Comparison of ENCODE assay signal across 25 cellular contexts in the genomic region with DNA sequence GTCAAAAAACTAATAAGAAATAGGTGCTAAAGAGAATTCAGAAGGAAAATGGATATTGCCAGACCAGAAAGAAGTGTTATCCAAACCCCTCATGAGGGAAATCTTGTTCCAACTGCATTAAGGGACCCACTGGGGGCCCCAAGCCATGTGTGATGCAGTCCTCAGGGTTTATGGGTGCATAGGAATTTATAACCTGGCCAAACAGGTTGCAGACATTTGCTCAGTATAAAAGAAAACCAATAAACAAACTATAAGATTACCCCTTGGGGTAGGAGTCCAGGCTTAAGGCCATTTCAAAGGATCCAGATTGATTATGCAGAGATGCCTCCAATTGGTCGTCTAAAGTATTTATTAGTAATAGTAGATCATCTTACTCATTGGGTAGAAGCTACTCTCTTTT.
A peak's percentile ranks its signal among the peaks of the same experiment; 100 is the strongest.
DNase-seq lines count a peak whose midpoint lies in the region; ATAC-seq and TF ChIP-seq lines count a peak whose summit lies in the region.
"Had no signal": no experiment of that assay in that cellular context is flagged by ENCODE, and none has a peak within 500 bp of the region (broad histone marks: within the 10 kb centered on the region; RNA-seq: fewer than 3 reads in every experiment).

No MANE protein-coding gene starts in this region.

- TF ChIP-seq POLR2A in esophagus muscularis mucosa (IDR thresholded peaks at IDR 0.05; ENCODE audit: low read depth) = no peak
- no peak for TF ChIP-seq POLR2A in transverse colon (IDR thresholded peaks at IDR 0.05)

- H3K27me3 ChIP-seq in esophagus muscularis mucosa = no peaks in the 10 kb centered on the region
- H3K27me3 ChIP-seq in trophoblast cell (ENCODE audit: insufficient read depth, low read length) = no peaks in the 10 kb centered on the region
- no peaks in the 10 kb centered on the region for H3K27me3 ChIP-seq in transverse colon
- peaks cover 0 to 3% (median 0%) of the 10 kb centered on the region in 3 donors for H3K27me3 ChIP-seq in psoas muscle (ENCODE audit: insufficient read depth in 3 of 3, low read length in 2 of 3)
- H3K27me3 ChIP-seq: BE2C, BLaER1 had no signal

- H2BK120ac ChIP-seq in trophoblast cell (ENCODE audit: insufficient read depth, low read length, poor library complexity) = no peak overlapping the region

- H4K12ac ChIP-seq in trophoblast cell (ENCODE audit: low read depth, low read length) = no peak overlapping the region

- no peak overlapping the region for H3K23ac ChIP-seq in trophoblast cell (ENCODE audit: low read length)

- H3K4me2 ChIP-seq in trophoblast cell (ENCODE audit: low read length) = no peak overlapping the region
- H3K4me2 ChIP-seq: BLaER1 had no signal

- no peak overlapping the region for H4K8ac ChIP-seq in trophoblast cell (ENCODE audit: low read depth, low read length)

- no peak overlapping the region for H3K18ac ChIP-seq in trophoblast cell (ENCODE audit: low read length)

- TF ChIP-seq EP300 in esophagus muscularis mucosa (IDR thresholded peaks at IDR 0.05) (no peak), transverse colon (IDR thresholded peaks at IDR 0.05; ENCODE audit: low read depth) (no peak)

- ATAC-seq in left colon (peak; percentile 94), psoas muscle (no peak), HG02588 (IDR thresholded peaks at IDR 0.05; ENCODE audit: unreplicated experiment) (no peak)
- ATAC-seq: GM12878 had no signal

- H2BK5ac ChIP-seq in trophoblast cell (ENCODE audit: low read depth, low read length, poor library complexity) = no peak overlapping the region

- TF ChIP-seq CTCF in esophagus muscularis mucosa (IDR thresholded peaks at IDR 0.05) (no peak), transverse colon (IDR thresholded peaks at IDR 0.05) (no peak), psoas muscle (IDR thresholded peaks at IDR 0.05) (no peak)

- no peak overlapping the region for H4K91ac ChIP-seq in trophoblast cell (ENCODE audit: low read depth, low read length)

- peak; percentile 34 for DNase-seq in esophagus muscularis mucosa (ENCODE audit: extremely low spot score)
- DNase-seq in left colon = peak in 1 of 2 donors; percentile 22
- DNase-seq in trophoblast cell = no peak
- peak; percentile 46 for DNase-seq in transverse colon
- no peak for DNase-seq in psoas muscle
- DNase-seq in NCI-H526 treated with DMSO at 0.1 percent for 48 hours (lab: John Stamatoyannopoulos, UW) = no peak
- no peak for DNase-seq in central memory CD4-positive, alpha-beta T cell
- DNase-seq: 8988T; ACHN; BE2C; C1 segment of cervical spinal cord; CD4-positive, alpha-beta memory T cell; CD4-positive, CD25-positive, alpha-beta regulatory T cell; CD8-positive, alpha-beta memory T cell; COR-L47; DMS 273 treated with DMSO at 0.1 percent for 48 hours; DMS153; DMS53; DMS79; DND-41; EL; GDM1 had no signal

- peaks cover 2% of the 10 kb centered on the region for H3K79me1 ChIP-seq in trophoblast cell (ENCODE audit: low read length)

- H3K36me3 ChIP-seq in esophagus muscularis mucosa (no peaks in the 10 kb centered on the region), trophoblast cell (ENCODE audit: control insufficient read depth in 1 of 2, insufficient read depth in 2 of 2, low read length in 2 of 2) (peaks cover 2% of the 10 kb centered on the region in 2 experiments), transverse colon (no peaks in the 10 kb centered on the region), psoas muscle (ENCODE audit: insufficient read depth in 1 of 2, low read depth in 1 of 2) (no peaks in the 10 kb centered on the region)
- H3K36me3 ChIP-seq: BE2C had no signal

- peaks cover 1% of the 10 kb centered on the region for H3K79me2 ChIP-seq in trophoblast cell (ENCODE audit: control insufficient read depth, insufficient read depth, low read length, poor library complexity)

- 68% methylated on average over 1 of the region's 1 CpG for WGBS in esophagus muscularis mucosa
- no CpG with 5 or more reads among the region's 1 CpG for WGBS in trophoblast cell (ENCODE audit: extremely low coverage, insufficient coverage, insufficient read length)
- WGBS in transverse colon (ENCODE audit: low coverage in 1 of 2), 2 donors = 30 to 40% methylated on average over 1 of the region's 1 CpG
- WGBS in psoas muscle, 3 donors = 51 to 66% (median 53%) methylated on average over 1 of the region's 1 CpG

- H3K4me3 ChIP-seq in esophagus muscularis mucosa (no peak overlapping the region), trophoblast cell (ENCODE audit: low read depth, low read length) (no peak overlapping the region), transverse colon (no peak overlapping the region), psoas muscle (no peak overlapping the region)
- H3K4me3 ChIP-seq: BLaER1, GM12878 had no signal

- no peak overlapping the region for H3K9ac ChIP-seq in trophoblast cell (ENCODE audit: low read length)
- H3K9ac ChIP-seq: BLaER1 had no signal

- H3K27ac ChIP-seq in esophagus muscularis mucosa (replicated peaks in 1 of 4) = no peak overlapping the region
- no peak overlapping the region for H3K27ac ChIP-seq in trophoblast cell (ENCODE audit: low read depth, low read length)
- no peak overlapping the region for H3K27ac ChIP-seq in transverse colon
- no peak overlapping the region for H3K27ac ChIP-seq in psoas muscle
- H3K27ac ChIP-seq: BLaER1 had no signal

- in situ Hi-C loops in transverse colon (cut with MboI; ENCODE audit: low pct_ligation_motif_present in 1 of 4, low pct_unique_long_range_greater_than_20kb in 1 of 4, low sequenced_read_pairs in 3 of 4) = no loop called here

- no peak overlapping the region for H2AFZ ChIP-seq in trophoblast cell (ENCODE audit: insufficient read depth, low read length, poor library complexity)

- H3K4ac ChIP-seq in trophoblast cell (ENCODE audit: low read depth, low read length) = no peak overlapping the region

- peaks cover 0 to 41% (median 20%) of the 10 kb centered on the region in 4 donors for H3K9me3 ChIP-seq in esophagus muscularis mucosa
- peaks cover 10% of the 10 kb centered on the region for H3K9me3 ChIP-seq in trophoblast cell (ENCODE audit: insufficient read depth, low read depth, low read length)
- H3K9me3 ChIP-seq in transverse colon = peaks cover 21 to 29% of the 10 kb centered on the region in 2 donors
- H3K9me3 ChIP-seq in psoas muscle = peaks cover 7% of the 10 kb centered on the region
- H3K9me3 ChIP-seq: BE2C had no signal

- H3K4me1 ChIP-seq in esophagus muscularis mucosa (no peaks in the 10 kb centered on the region), trophoblast cell (ENCODE audit: control insufficient read depth in 1 of 2, insufficient read depth in 2 of 2, low read length in 2 of 2) (peaks cover 2% of the 10 kb centered on the region in 2 experiments), transverse colon (peaks cover 0 to 24% (median 4%) of the 10 kb centered on the region in 4 donors), psoas muscle (no peaks in the 10 kb centered on the region)
- H3K4me1 ChIP-seq: BE2C, BLaER1 had no signal

- H2AK5ac ChIP-seq in trophoblast cell (ENCODE audit: low read length) = no peak overlapping the region

- H3K14ac ChIP-seq in trophoblast cell (ENCODE audit: low read length) = no peak overlapping the region

- H2BK12ac ChIP-seq in trophoblast cell (ENCODE audit: low read length) = peak overlapping the region; percentile 66

- intact Hi-C loops in esophagus muscularis mucosa (cut with DNase I) = no loop called here
- intact Hi-C loops in left colon (cut with DNase I, micrococcal nuclease) = no loop called here
- intact Hi-C loops in transverse colon (cut with DNase I; ENCODE audit: low total_unique reads) = no loop called here
- intact Hi-C loops in psoas muscle (cut with DNase I) = no loop called here

Comparison
In these comparisons a context has a peak if more than half of its experiments do, and no peak if none do; other contexts are left out.
1. DNase-seq: peak in esophagus muscularis mucosa (single experiment) and transverse colon (single experiment); none in trophoblast cell (0 of 2), psoas muscle (0 of 2), NCI-H526 treated with DMSO at 0.1 percent for 48 hours (single experiment) and central memory CD4-positive, alpha-beta T cell (single experiment).